14 cellular contexts compared by ENCODE assay signal in genomic region chr11:126007263-126007662, GRCh38. TPM values are rescaled to one million over a fixed set of nuclear protein-coding genes. Genes with fewer than 3 reads are reported as not detected.
A peak's percentile ranks its signal among the peaks of the same experiment; 100 is the strongest.
DNase-seq lines count a peak whose midpoint lies in the region; ATAC-seq and TF ChIP-seq lines count a peak whose summit lies in the region.
"Had no signal": no experiment of that assay in that cellular context is flagged by ENCODE, and none has a peak within 500 bp of the region (broad histone marks: within the 10 kb centered on the region; RNA-seq: fewer than 3 reads in every experiment).

No MANE protein-coding gene starts in this region.

- H3K36me3 Mint-ChIP-seq in nephron (ENCODE audit: low read depth), result peaks cover 68% of the 10 kb centered on the region
- H3K36me3 Mint-ChIP-seq: activated naive CD8-positive, alpha-beta T cell treated with anti-CD3 and anti-CD28 coated beads, Interleukin-2, amount 10 ng/mL, durations not matched to agents 7 days and 5 days had no signal

- no peaks in the 10 kb centered on the region for H3K27me3 ChIP-seq in esophagus muscularis mucosa

- WGBS in esophagus muscularis mucosa, result 27% methylated on average over 3 of the region's 3 CpGs

- no peak for TF ChIP-seq POLR2A in esophagus muscularis mucosa (IDR thresholded peaks at IDR 0.05; ENCODE audit: low read depth)

- peaks cover 0 to 32% (median 12%) of the 10 kb centered on the region in 4 donors for H3K36me3 ChIP-seq in esophagus muscularis mucosa

- H3K27me3 Mint-ChIP-seq in nephron (ENCODE audit: low read depth), result no peaks in the 10 kb centered on the region
- H3K27me3 Mint-ChIP-seq: activated naive CD8-positive, alpha-beta T cell treated with anti-CD3 and anti-CD28 coated beads, Interleukin-2, amount 10 ng/mL, durations not matched to agents 7 days and 5 days; CD4-positive, alpha-beta memory T cell; naive thymus-derived CD8-positive, alpha-beta T cell had no signal

- H3K4me1 Mint-ChIP-seq in nephron, result peaks cover 36% of the 10 kb centered on the region
- H3K4me1 Mint-ChIP-seq: activated naive CD8-positive, alpha-beta T cell treated with anti-CD3 and anti-CD28 coated beads, Interleukin-2, amount 10 ng/mL, durations not matched to agents 7 days and 5 days; naive thymus-derived CD8-positive, alpha-beta T cell had no signal

- H3K27ac Mint-ChIP-seq in nephron, result peak overlapping the region; percentile 49 to 72 (median 51)
- H3K27ac Mint-ChIP-seq: activated naive CD8-positive, alpha-beta T cell treated with anti-CD3 and anti-CD28 coated beads, Interleukin-2, amount 10 ng/mL, durations not matched to agents 7 days and 5 days; CD4-positive, alpha-beta memory T cell; naive thymus-derived CD8-positive, alpha-beta T cell had no signal

- ATAC-seq in HG03442 (IDR thresholded peaks at IDR 0.05; ENCODE audit: unreplicated experiment) (no peak), HG02852 (IDR thresholded peaks at IDR 0.05; ENCODE audit: unreplicated experiment) (no peak), GM18858 (IDR thresholded peaks at IDR 0.05; ENCODE audit: unreplicated experiment) (no peak)
- ATAC-seq: naive thymus-derived CD8-positive, alpha-beta T cell had no signal

- TF ChIP-seq CTCF in esophagus muscularis mucosa (IDR thresholded peaks at IDR 0.05) (no peak), nephron (IDR thresholded peaks at IDR 0.05; ENCODE audit: unreplicated experiment in 3 of 3) (no peak)

- peak overlapping the region; percentile 27 to 61 (median 42) for H3K27ac ChIP-seq in esophagus muscularis mucosa (replicated peaks in 1 of 4)
- H3K27ac ChIP-seq: SK-N-MC had no signal

- intact Hi-C loops in esophagus muscularis mucosa (cut with DNase I), result no loop called here

- no peaks in the 10 kb centered on the region for H3K9me3 ChIP-seq in esophagus muscularis mucosa

- H3K4me3 ChIP-seq in esophagus muscularis mucosa, result no peak overlapping the region
- H3K4me3 ChIP-seq: SK-N-MC had no signal

- no peaks in the 10 kb centered on the region for H3K9me3 Mint-ChIP-seq in nephron
- H3K9me3 Mint-ChIP-seq: activated naive CD8-positive, alpha-beta T cell treated with anti-CD3 and anti-CD28 coated beads, Interleukin-2, amount 10 ng/mL, durations not matched to agents 7 days and 5 days; CD4-positive, alpha-beta memory T cell; naive thymus-derived CD8-positive, alpha-beta T cell had no signal

- H3K4me3 Mint-ChIP-seq in nephron, result no peak overlapping the region
- H3K4me3 Mint-ChIP-seq: activated naive CD8-positive, alpha-beta T cell treated with anti-CD3 and anti-CD28 coated beads, Interleukin-2, amount 10 ng/mL, durations not matched to agents 7 days and 5 days; CD4-positive, alpha-beta memory T cell; naive thymus-derived CD8-positive, alpha-beta T cell had no signal

- no peak for TF ChIP-seq EP300 in esophagus muscularis mucosa (IDR thresholded peaks at IDR 0.05)

- peaks cover 0 to 17% (median 15%) of the 10 kb centered on the region in 4 donors for H3K4me1 ChIP-seq in esophagus muscularis mucosa

- DNase-seq in DMS53 (lab: John Stamatoyannopoulos, UW) (peak; percentile 73), NCI-H69 (lab: John Stamatoyannopoulos, UW) (peak; percentile 51), esophagus muscularis mucosa (ENCODE audit: extremely low spot score) (no peak), iPS-NIHi11 (ENCODE audit: low spot score) (no peak)
- DNase-seq: activated CD4-positive, alpha-beta T cell treated with anti-CD3 and anti-CD28 coated beads, Interleukin-2, amount 50 U/mL, for 4 hours; activated naive CD8-positive, alpha-beta T cell treated with anti-CD3 and anti-CD28 coated beads, Interleukin-2, amount 10 ng/mL, durations not matched to agents 7 days and 5 days; CD4-positive, alpha-beta memory T cell; naive thymus-derived CD8-positive, alpha-beta T cell; NCI-H2081 had no signal

RNA-seq across cellular contexts. Expression of gene CDON, which starts 55.4 kb away (rescaled TPM):
- 10 to 100 TPM; 16.6 to 42.7 (median 28.1) TPM for total RNA-seq in esophagus muscularis mucosa

Comparison
In these comparisons a context has a peak if more than half of its experiments do, and no peak if none do; other contexts are left out.
1. DNase-seq: peak in DMS53 (single experiment) and NCI-H69 (single experiment); none in esophagus muscularis mucosa (single experiment) and iPS-NIHi11 (single experiment).